ENCODE assay signal across 14 cellular contexts in genomic region chr3:187967097-187967496, GRCh38.
DNase-seq lines count a peak whose midpoint lies in the region; ATAC-seq and TF ChIP-seq lines count a peak whose summit lies in the region.
"Had no signal": no experiment of that assay in that cellular context is flagged by ENCODE, and none has a peak within 500 bp of the region (broad histone marks: within the 10 kb centered on the region; RNA-seq: fewer than 3 reads in every experiment).

No MANE protein-coding gene starts in this region.

- H3K9me3 Mint-ChIP-seq in activated naive CD8-positive, alpha-beta T cell treated with anti-CD3 and anti-CD28 coated beads, Interleukin-2, amount 10 ng/mL, durations not matched to agents 7 days and 5 days, result no peaks in the 10 kb centered on the region
- H3K9me3 Mint-ChIP-seq in activated naive CD8-positive, alpha-beta T cell treated with anti-CD3 and anti-CD28 coated beads for 36 hours, result no peaks in the 10 kb centered on the region
- H3K9me3 Mint-ChIP-seq: CD4-positive, alpha-beta memory T cell had no signal

- peak overlapping the region; percentile 66 for H3K14ac ChIP-seq in trophoblast cell (ENCODE audit: low read length)

- peak overlapping the region; percentile 53 for H3K27ac ChIP-seq in KOPT-K1 (ENCODE audit: low read depth, low read length, poor library complexity, severe bottlenecking)
- H3K27ac ChIP-seq in SU-DHL-6 (ENCODE audit: low read depth, low read length), result peak overlapping the region; percentile 100
- H3K27ac ChIP-seq in trophoblast cell (ENCODE audit: low read depth, low read length), result no peak overlapping the region
- H3K27ac ChIP-seq in spleen, result peak overlapping the region in 3 of 8 donors; percentile 66 to 88 (median 82)
- H3K27ac ChIP-seq: SJSA1 had no signal

- peaks cover 36% of the 10 kb centered on the region for H3K4me1 Mint-ChIP-seq in activated naive CD8-positive, alpha-beta T cell treated with anti-CD3 and anti-CD28 coated beads, Interleukin-2, amount 10 ng/mL, durations not matched to agents 7 days and 5 days
- H3K4me1 Mint-ChIP-seq in activated naive CD8-positive, alpha-beta T cell treated with anti-CD3 and anti-CD28 coated beads for 36 hours, result peaks cover 20% of the 10 kb centered on the region

- WGBS in trophoblast cell (ENCODE audit: extremely low coverage, insufficient coverage, insufficient read length), result no CpG with 5 or more reads among the region's 6 CpGs
- WGBS in spleen, 5 donors, result 42 to 57% (median 54%) methylated on average over 6 of the region's 6 CpGs

- H3K18ac ChIP-seq in trophoblast cell (ENCODE audit: low read length), result no peak overlapping the region

- H3K27me3 ChIP-seq in SU-DHL-6 (ENCODE audit: low read length), result no peaks in the 10 kb centered on the region
- no peaks in the 10 kb centered on the region for H3K27me3 ChIP-seq in trophoblast cell (ENCODE audit: insufficient read depth, low read length)
- no peaks in the 10 kb centered on the region for H3K27me3 ChIP-seq in spleen (replicated peaks in 1 of 7)
- H3K27me3 ChIP-seq: SJSA1 had no signal

- peak overlapping the region; percentile 19 for H2BK5ac ChIP-seq in trophoblast cell (ENCODE audit: low read depth, low read length, poor library complexity)

- H3K23ac ChIP-seq in trophoblast cell (ENCODE audit: low read length), result no peak overlapping the region

- H2AK5ac ChIP-seq in trophoblast cell (ENCODE audit: low read length), result no peak overlapping the region

- no peak overlapping the region for H4K91ac ChIP-seq in trophoblast cell (ENCODE audit: low read depth, low read length)

- H3K4me3 Mint-ChIP-seq in activated naive CD8-positive, alpha-beta T cell treated with anti-CD3 and anti-CD28 coated beads, Interleukin-2, amount 10 ng/mL, durations not matched to agents 7 days and 5 days, result no peak overlapping the region
- H3K4me3 Mint-ChIP-seq in activated naive CD8-positive, alpha-beta T cell treated with anti-CD3 and anti-CD28 coated beads for 36 hours, result no peak overlapping the region

- no peak overlapping the region for H3K4ac ChIP-seq in trophoblast cell (ENCODE audit: low read depth, low read length)

- H3K4me1 ChIP-seq in trophoblast cell (ENCODE audit: control insufficient read depth in 1 of 2, insufficient read depth in 2 of 2, low read length in 2 of 2), result peaks cover 8 to 13% of the 10 kb centered on the region in 2 experiments
- H3K4me1 ChIP-seq in spleen, result peaks cover 0 to 77% (median 14%) of the 10 kb centered on the region in 6 donors

- H3K9me2 ChIP-seq in SU-DHL-6 (replicated peaks; ENCODE audit: insufficient read depth, low read length), result no peaks in the 10 kb centered on the region

- H3K27ac Mint-ChIP-seq in activated naive CD8-positive, alpha-beta T cell treated with anti-CD3 and anti-CD28 coated beads, Interleukin-2, amount 10 ng/mL, durations not matched to agents 7 days and 5 days, result peak overlapping the region; percentile 23
- no peak overlapping the region for H3K27ac Mint-ChIP-seq in activated naive CD8-positive, alpha-beta T cell treated with anti-CD3 and anti-CD28 coated beads for 36 hours
- H3K27ac Mint-ChIP-seq: CD4-positive, alpha-beta memory T cell had no signal

- H4K20me1 ChIP-seq in SU-DHL-6 (ENCODE audit: low read depth, low read length), result no peaks in the 10 kb centered on the region

- H4K8ac ChIP-seq in trophoblast cell (ENCODE audit: low read depth, low read length), result no peak overlapping the region

- ATAC-seq in activated naive CD8-positive, alpha-beta T cell treated with anti-CD3 and anti-CD28 coated beads, Interleukin-2, amount 10 ng/mL, durations not matched to agents 7 days and 5 days (ENCODE audit: low read depth), result no peak
- no peak for ATAC-seq in GM21529 (IDR thresholded peaks at IDR 0.05; ENCODE audit: unreplicated experiment)
- ATAC-seq: HCT116 had no signal

- no peak for TF ChIP-seq CTCF in SU-DHL-6 (IDR thresholded peaks at IDR 0.05; ENCODE audit: insufficient read depth, low read length, poor library complexity, severe bottlenecking)
- TF ChIP-seq CTCF in spleen (IDR thresholded peaks at IDR 0.05 in 8 of 11, conservative IDR thresholded peaks at IDR 0.05 in 3 of 11), result no peak

- H3K36me3 ChIP-seq in KOPT-K1 (ENCODE audit: insufficient read depth, low read length) (no peaks in the 10 kb centered on the region), SU-DHL-6 (ENCODE audit: low read length) (no peaks in the 10 kb centered on the region), trophoblast cell (ENCODE audit: control insufficient read depth in 1 of 2, insufficient read depth in 2 of 2, low read length in 2 of 2) (no peaks in the 10 kb centered on the region), spleen (no peaks in the 10 kb centered on the region)
- H3K36me3 ChIP-seq: SJSA1 had no signal

- H3K36me3 Mint-ChIP-seq in activated naive CD8-positive, alpha-beta T cell treated with anti-CD3 and anti-CD28 coated beads, Interleukin-2, amount 10 ng/mL, durations not matched to agents 7 days and 5 days, result peaks cover 5% of the 10 kb centered on the region
- no peaks in the 10 kb centered on the region for H3K36me3 Mint-ChIP-seq in activated naive CD8-positive, alpha-beta T cell treated with anti-CD3 and anti-CD28 coated beads for 36 hours
- H3K36me3 Mint-ChIP-seq: CD4-positive, alpha-beta memory T cell had no signal

- H3K9me3 ChIP-seq in KOPT-K1 (ENCODE audit: insufficient read depth, low read length, poor library complexity, severe bottlenecking) (no peaks in the 10 kb centered on the region), SU-DHL-6 (ENCODE audit: insufficient read depth, low read length) (no peaks in the 10 kb centered on the region), trophoblast cell (ENCODE audit: insufficient read depth, low read depth, low read length) (no peaks in the 10 kb centered on the region), spleen (no peaks in the 10 kb centered on the region)
- H3K9me3 ChIP-seq: SJSA1 had no signal

- peak overlapping the region; percentile 66 for H3K9ac ChIP-seq in SU-DHL-6 (ENCODE audit: low read length)
- H3K9ac ChIP-seq in trophoblast cell (ENCODE audit: low read length), result no peak overlapping the region

- H3K4me2 ChIP-seq in SU-DHL-6 (ENCODE audit: low read depth, low read length, poor library complexity, severe bottlenecking) (peak overlapping the region; percentile 89), trophoblast cell (ENCODE audit: low read length) (no peak overlapping the region)

- POLR2A ChIA-PET in activated naive CD8-positive, alpha-beta T cell treated with anti-CD3 and anti-CD28 coated beads, Interleukin-2, amount 10 ng/mL, durations not matched to agents 7 days and 5 days (lab: Charles Lee), result interaction anchor here (0.7 to 1.2 kb wide), 2 partner anchors 20 to 224 kb away, joined by 3 read pairs; no protein-coding TSS in a partner anchor

- H3K79me1 ChIP-seq in trophoblast cell (ENCODE audit: low read length), result no peaks in the 10 kb centered on the region

- TF ChIP-seq POLR2A in spleen (IDR thresholded peaks at IDR 0.05), result no peak

- peaks cover 27% of the 10 kb centered on the region for H3K79me2 ChIP-seq in SU-DHL-6 (ENCODE audit: insufficient read depth, low read length)
- H3K79me2 ChIP-seq in trophoblast cell (ENCODE audit: control insufficient read depth, insufficient read depth, low read length, poor library complexity), result no peaks in the 10 kb centered on the region

- no peaks in the 10 kb centered on the region for H3K27me3 Mint-ChIP-seq in activated naive CD8-positive, alpha-beta T cell treated with anti-CD3 and anti-CD28 coated beads, Interleukin-2, amount 10 ng/mL, durations not matched to agents 7 days and 5 days
- H3K27me3 Mint-ChIP-seq in activated naive CD8-positive, alpha-beta T cell treated with anti-CD3 and anti-CD28 coated beads for 36 hours, result peaks cover 3% of the 10 kb centered on the region

- no peak overlapping the region for H2BK120ac ChIP-seq in trophoblast cell (ENCODE audit: insufficient read depth, low read length, poor library complexity)

- H2BK12ac ChIP-seq in trophoblast cell (ENCODE audit: low read length), result peak overlapping the region; percentile 65

- DNase-seq in activated naive CD8-positive, alpha-beta T cell treated with anti-CD3 and anti-CD28 coated beads, Interleukin-2, amount 10 ng/mL, durations not matched to agents 7 days and 5 days, result no peak
- no peak for DNase-seq in activated naive CD8-positive, alpha-beta T cell treated with anti-CD3 and anti-CD28 coated beads for 36 hours
- DNase-seq in trophoblast cell, result no peak
- no peak for DNase-seq in ecto neural progenitor cell (ENCODE audit: low spot score)
- DNase-seq in spleen, result no peak
- DNase-seq: CD4-positive, alpha-beta memory T cell; DMS79; NCI-H1048; NCI-H146 had no signal

- peaks cover 98% of the 10 kb centered on the region for H3F3A ChIP-seq in SU-DHL-6 (ENCODE audit: insufficient read depth)

- H4K12ac ChIP-seq in trophoblast cell (ENCODE audit: low read depth, low read length), result no peak overlapping the region

- H2AFZ ChIP-seq in SU-DHL-6 (ENCODE audit: low read depth, low read length, severe bottlenecking), result no peak overlapping the region
- H2AFZ ChIP-seq in trophoblast cell (ENCODE audit: insufficient read depth, low read length, poor library complexity), result no peak overlapping the region

- H3K4me3 ChIP-seq in SU-DHL-6 (ENCODE audit: insufficient read depth, low read length, poor library complexity, severe bottlenecking) (peak overlapping the region; percentile 13), trophoblast cell (ENCODE audit: low read depth, low read length) (no peak overlapping the region), spleen (no peak overlapping the region)
- H3K4me3 ChIP-seq: SJSA1 had no signal

- intact Hi-C loops in spleen (cut with DNase I; ENCODE audit: low total_unique reads), result no loop called here
